In genomic region chr11:71977743-71978418, GRCh38 we compare ENCODE assay signal across 8 cellular contexts. TPM values are rescaled to one million over a fixed set of nuclear protein-coding genes. Genes with fewer than 3 reads are reported as not detected.
DNase-seq lines count a peak whose midpoint lies in the region; ATAC-seq and TF ChIP-seq lines count a peak whose summit lies in the region.

No MANE protein-coding gene starts in this region.

- TF ChIP-seq CTCF in MCF 10A (IDR thresholded peaks at IDR 0.05; ENCODE audit: unreplicated experiment) = peak; percentile 67

- peaks cover 27% of the 10 kb centered on the region for H3K36me3 Mint-ChIP-seq in MCF 10A (ENCODE audit: insufficient read depth, unreplicated experiment)

- H3K27me3 Mint-ChIP-seq in MCF 10A (ENCODE audit: insufficient read depth, unreplicated experiment) = no peaks in the 10 kb centered on the region

- no TSS peak for BruUV-seq in MCF 10A (replicated peaks; lab: Mats Ljungman, UMichigan)

- POLR2A ChIA-PET in MCF 10A (lab: Yijun Ruan, JAX) = interaction anchor here (0.7 to 1.5 kb wide), 7 partner anchors 8 to 453 kb away, joined by 3 to 4 read pairs (median 3); partner anchors contain the start of genes RNF121 and XNDC1N

- H3K4me1 Mint-ChIP-seq in MCF 10A (ENCODE audit: insufficient read depth, unreplicated experiment) = no peaks in the 10 kb centered on the region

- no peak for ATAC-seq in HG03469 (IDR thresholded peaks at IDR 0.05; ENCODE audit: unreplicated experiment)

- CTCF ChIA-PET in MCF 10A (lab: Yijun Ruan, JAX) = interaction anchor here (0.6 to 4.6 kb wide), 58 partner anchors 9 to 715 kb away, joined by 3 to 57 read pairs (median 4); partner anchors contain the start of genes CLPB and IL18BP

- no peaks in the 10 kb centered on the region for H3K9me3 Mint-ChIP-seq in MCF 10A (ENCODE audit: unreplicated experiment)

- DNase-seq in DMS153 treated with DMSO at 0.1 percent for 48 hours (lab: John Stamatoyannopoulos, UW; ENCODE audit: unreplicated experiment) (peak; percentile 22), DMS153 (lab: John Stamatoyannopoulos, UW) (no peak), Kasumi-1 (lab: John Stamatoyannopoulos, UW) (peak; percentile 87), T-helper 1 cell (peak in 3 of 5 donors; percentile 19 to 47 (median 46)), MCF 10A (ENCODE audit: unreplicated experiment) (peak; percentile 66), inferior parietal cortex (ENCODE audit: extremely low spot score) (peak; percentile 88)
- peak; percentile 29 for DNase-seq in stimulated activated CD4-positive, alpha-beta T cell treated with anti-CD3 and anti-CD28 coated beads, Interleukin-4, amount 100 ng/mL, for 1 hour

- H3K4me3 Mint-ChIP-seq in MCF 10A (ENCODE audit: unreplicated experiment) = no peak overlapping the region

- no peak overlapping the region for H3K27ac Mint-ChIP-seq in MCF 10A (ENCODE audit: low read depth, unreplicated experiment)

- intact Hi-C loops in MCF 10A (cut with micrococcal nuclease) = loop anchor here (1.0 to 10.0 kb wide), 4 partner anchors 205 to 453 kb away; no protein-coding TSS in a partner anchor

RNA-seq across cellular contexts. Expression of gene IL18BP, which starts 20.8 kb away (rescaled TPM):
- total RNA-seq in MCF 10A (2022) = 5.1 and 8.2 TPM in 2 replicates

RNA-seq across cellular contexts. Expression of gene RNF121, which starts 49.0 kb away (rescaled TPM):
- total RNA-seq in MCF 10A (2022) = 27.8 and 29.8 TPM in 2 replicates

RNA-seq across cellular contexts. Expression of gene XNDC1N, which starts 49.5 kb away (rescaled TPM):
- total RNA-seq in MCF 10A (2022) = 5.9 and 8.4 TPM in 2 replicates
